Comparison of ENCODE assay signal across 1 cellular context in genomic region chr2:114006460-114006859, GRCh38.
A peak's percentile ranks its signal among the peaks of the same experiment; 100 is the strongest.
TF ChIP-seq lines count a peak whose summit lies in the region.

No MANE protein-coding gene starts in this region.

TF ChIP-seq in HepG2, 621 proteins besides CTCF, POLR2A, EP300 and RAD21 (continued from another document and continues in another):
- TF ChIP-seq HOMEZ (CRISPR knock-in tag; IDR thresholded peaks at IDR 0.05; ENCODE audit: low read depth) (peak; percentile 52; the same call in 1 of the 2 replicates), BCLAF1 (IDR thresholded peaks at IDR 0.05) (no peak), ZNF781 (CRISPR knock-in tag; IDR thresholded peaks at IDR 0.05; ENCODE audit: borderline replicate concordance, not compliant biosample characterization) (no peak), HMGXB4 (CRISPR knock-in tag; IDR thresholded peaks at IDR 0.05; ENCODE audit: borderline replicate concordance in 1 of 2, low read depth in 1 of 2) (no peak), MIXL1 (CRISPR knock-in tag; IDR thresholded peaks at IDR 0.05) (peak; percentile 71; the same call in 1 of the 2 replicates), MIER2 (CRISPR knock-in tag; IDR thresholded peaks at IDR 0.05) (0 out of 2 replicates have a peak, but pooled peaks have one; percentile 20), ZSCAN30 (CRISPR knock-in tag; IDR thresholded peaks at IDR 0.05) (no peak), TFAP4 (IDR thresholded peaks at IDR 0.05; ENCODE audit: borderline replicate concordance, low read depth) (peak; percentile 80), ZNF761 (CRISPR knock-in tag; conservative IDR thresholded peaks at IDR 0.05) (no peak), EZH2 (conservative IDR thresholded peaks at IDR 0.05; ENCODE audit: low read depth, low read length) (no peak), TEAD3 (CRISPR knock-in tag; optimal IDR thresholded peaks at IDR 0.05; ENCODE audit: borderline replicate concordance) (peak; percentile 83), DNMT1 (CRISPR knock-in tag; IDR thresholded peaks at IDR 0.05) (no peak), PRDM10 (CRISPR knock-in tag; IDR thresholded peaks at IDR 0.05; ENCODE audit: low read depth) (no peak), TBX2 (CRISPR knock-in tag; IDR thresholded peaks at IDR 0.05; ENCODE audit: borderline replicate concordance) (peak; percentile 34; the same call in 1 of the 2 replicates), SRF (IDR thresholded peaks at IDR 0.05; ENCODE audit: low read depth, low read length) (no peak), ERF (CRISPR knock-in tag; IDR thresholded peaks at IDR 0.05) (peak; percentile 50; the same call in 1 of the 2 replicates), ZNF800 (CRISPR knock-in tag; IDR thresholded peaks at IDR 0.05) (0 out of 2 replicates have a peak, but pooled peaks have one; percentile 64), RARA (CRISPR knock-in tag; IDR thresholded peaks at IDR 0.05) (0 out of 2 replicates have a peak, but pooled peaks have one; percentile 27), CREBL2 (CRISPR knock-in tag; IDR thresholded peaks at IDR 0.05; ENCODE audit: borderline replicate concordance) (no peak), FUBP1 (CRISPR knock-in tag; IDR thresholded peaks at IDR 0.05; ENCODE audit: borderline replicate concordance) (no peak), ZNF691 (CRISPR knock-in tag; IDR thresholded peaks at IDR 0.05; ENCODE audit: borderline replicate concordance, low read depth) (no peak), ZBTB10 (CRISPR knock-in tag; IDR thresholded peaks at IDR 0.05; ENCODE audit: borderline replicate concordance) (no peak), ZNF878 (CRISPR knock-in tag; IDR thresholded peaks at IDR 0.05) (no peak), ZNF124 (CRISPR knock-in tag; IDR thresholded peaks at IDR 0.05) (no peak), ZNF782 (CRISPR knock-in tag; IDR thresholded peaks at IDR 0.05; ENCODE audit: borderline replicate concordance) (no peak), ZFP82 (CRISPR knock-in tag; IDR thresholded peaks at IDR 0.05; ENCODE audit: borderline replicate concordance) (no peak), MAZ (IDR thresholded peaks at IDR 0.05; ENCODE audit: borderline replicate concordance, low read depth, low read length) (no peak), MAZ (CRISPR knock-in tag; IDR thresholded peaks at IDR 0.05; ENCODE audit: low read depth) (no peak), RBFOX2 (IDR thresholded peaks at IDR 0.05; ENCODE audit: low read depth, low read length) (no peak), MED13 (CRISPR knock-in tag; IDR thresholded peaks at IDR 0.05) (no peak), ZZZ3 (CRISPR knock-in tag; IDR thresholded peaks at IDR 0.05; ENCODE audit: borderline replicate concordance) (no peak), ONECUT2 (CRISPR knock-in tag; IDR thresholded peaks at IDR 0.05) (0 out of 2 replicates have a peak, but pooled peaks have one; percentile 30), ZNF20 (CRISPR knock-in tag; IDR thresholded peaks at IDR 0.05) (no peak), MTF1 (CRISPR knock-in tag; IDR thresholded peaks at IDR 0.05) (no peak), ZBTB42 (CRISPR knock-in tag; IDR thresholded peaks at IDR 0.05) (peak; percentile 37; the same call in 1 of the 2 replicates), KDM6A (CRISPR knock-in tag; IDR thresholded peaks at IDR 0.05; ENCODE audit: low read depth) (peak; percentile 73), CCAR2 (optimal IDR thresholded peaks at IDR 0.05; ENCODE audit: low read depth, low read length) (no peak), CREB1 (IDR thresholded peaks at IDR 0.05) (no peak), CREB1 (CRISPR knock-in tag; IDR thresholded peaks at IDR 0.05) (peak; percentile 57; the same call in 1 of the 2 replicates), SMARCC2 (IDR thresholded peaks at IDR 0.05) (0 out of 2 replicates have a peak, but pooled peaks have one; percentile 54), NFIB (CRISPR knock-in tag; IDR thresholded peaks at IDR 0.05; ENCODE audit: borderline replicate concordance) (no peak), ZNF629 (CRISPR knock-in tag; conservative IDR thresholded peaks at IDR 0.05) (no peak), ZNF207 (IDR thresholded peaks at IDR 0.05; ENCODE audit: borderline replicate concordance) (no peak), BHLHE40 (IDR thresholded peaks at IDR 0.05; ENCODE audit: low read length) (0 out of 2 replicates have a peak, but pooled peaks have one; percentile 27), ZNF567 (CRISPR knock-in tag; IDR thresholded peaks at IDR 0.05; ENCODE audit: borderline replicate concordance) (no peak), ISL2 (CRISPR knock-in tag; IDR thresholded peaks at IDR 0.05) (peak; percentile 72), SRSF1 (optimal IDR thresholded peaks at IDR 0.05; ENCODE audit: low read depth, low read length) (no peak)
